Comparison of ENCODE assay signal across 8 cellular contexts in the genomic region with DNA sequence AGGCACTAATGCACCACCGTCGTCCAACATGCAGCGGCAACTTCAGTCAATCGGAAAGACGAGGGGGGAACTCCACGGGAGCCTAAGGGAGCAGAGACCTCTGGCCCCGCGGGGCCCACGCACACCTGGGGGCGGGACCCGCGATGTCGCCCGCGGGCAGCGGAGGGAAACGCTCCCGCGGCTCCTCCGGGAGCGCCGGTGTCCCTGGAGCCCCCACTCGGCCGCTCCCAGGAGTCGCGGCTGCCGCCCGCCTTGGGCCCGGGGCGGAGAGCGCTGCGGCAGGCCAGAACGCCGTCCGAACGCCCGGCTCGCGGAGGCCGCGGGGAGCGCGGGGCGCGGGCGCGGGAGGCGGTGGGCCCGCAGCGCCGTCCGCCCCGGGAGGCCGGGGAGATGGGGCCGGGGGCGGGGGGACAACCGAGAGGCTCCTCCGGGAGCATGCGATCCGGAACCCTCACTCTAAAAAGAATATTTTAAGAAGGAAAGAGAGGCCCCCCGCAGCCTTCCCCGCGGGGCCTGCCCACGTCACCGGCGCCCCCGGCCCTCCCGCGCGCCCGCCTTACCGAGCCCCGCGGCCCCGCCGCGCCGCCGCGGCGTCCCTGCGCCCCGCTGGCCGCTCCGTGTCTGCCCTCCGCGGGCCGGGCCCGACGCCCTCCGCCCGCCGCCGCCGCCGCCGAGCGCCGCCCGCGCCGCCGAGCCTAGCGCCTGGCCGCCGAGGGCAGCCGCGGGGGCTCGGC.
A peak's percentile ranks its signal among the peaks of the same experiment; 100 is the strongest.
DNase-seq lines count a peak whose midpoint lies in the region; TF ChIP-seq lines count a peak whose summit lies in the region.

No MANE protein-coding gene starts in this region.

- peak overlapping the region; percentile 33 for H3K27ac Mint-ChIP-seq in activated naive CD4-positive, alpha-beta T cell treated with anti-CD3 and anti-CD28 coated beads for 36 hours
- peak overlapping the region in 1 of 3 donors; percentile 52 for H3K27ac Mint-ChIP-seq in IgD-negative memory B cell
- peak overlapping the region; percentile 83 for H3K27ac Mint-ChIP-seq in activated naive CD8-positive, alpha-beta T cell

- intact Hi-C loops in activated naive CD4-positive, alpha-beta T cell treated with anti-CD3 and anti-CD28 coated beads for 36 hours (cut with micrococcal nuclease): no loop called here
- intact Hi-C loops in sigmoid colon (cut with DNase I): loop anchor here (5.0 kb wide), 1 partner anchor 161 kb away; no protein-coding TSS in a partner anchor

- H3K27me3 Mint-ChIP-seq in activated naive CD4-positive, alpha-beta T cell treated with anti-CD3 and anti-CD28 coated beads for 36 hours (ENCODE audit: low read depth): peaks cover 8% of the 10 kb centered on the region
- peaks cover 27% of the 10 kb centered on the region for H3K27me3 Mint-ChIP-seq in IgD-negative memory B cell
- peaks cover 1% of the 10 kb centered on the region for H3K27me3 Mint-ChIP-seq in activated naive CD8-positive, alpha-beta T cell

- no peak for TF ChIP-seq POLR2A in sigmoid colon (IDR thresholded peaks at IDR 0.05)

- peaks cover 38% of the 10 kb centered on the region for H3K4me1 Mint-ChIP-seq in activated naive CD4-positive, alpha-beta T cell treated with anti-CD3 and anti-CD28 coated beads for 36 hours (ENCODE audit: low read depth)
- H3K4me1 Mint-ChIP-seq in IgD-negative memory B cell: peaks cover 10 to 20% (median 14%) of the 10 kb centered on the region in 3 donors
- peaks cover 32% of the 10 kb centered on the region for H3K4me1 Mint-ChIP-seq in activated naive CD8-positive, alpha-beta T cell (ENCODE audit: low read depth)

- no peaks in the 10 kb centered on the region for H3K36me3 Mint-ChIP-seq in activated naive CD4-positive, alpha-beta T cell treated with anti-CD3 and anti-CD28 coated beads for 36 hours (ENCODE audit: low read depth)
- H3K36me3 Mint-ChIP-seq in IgD-negative memory B cell: no peaks in the 10 kb centered on the region
- H3K36me3 Mint-ChIP-seq in activated naive CD8-positive, alpha-beta T cell: no peaks in the 10 kb centered on the region

- peak overlapping the region; percentile 80 for H3K4me3 Mint-ChIP-seq in activated naive CD4-positive, alpha-beta T cell treated with anti-CD3 and anti-CD28 coated beads for 36 hours
- H3K4me3 Mint-ChIP-seq in IgD-negative memory B cell: peak overlapping the region; percentile 76 to 93 (median 86)
- H3K4me3 Mint-ChIP-seq in activated naive CD8-positive, alpha-beta T cell: peak overlapping the region; percentile 91

- DNase-seq in activated naive CD4-positive, alpha-beta T cell treated with anti-CD3 and anti-CD28 coated beads for 36 hours: peak; percentile 40
- DNase-seq in activated naive CD4-positive, alpha-beta T cell treated with Interleukin-2 at 50 U/mL for 16 hours: no peak
- DNase-seq in hepatic stellate cell (ENCODE audit: low spot score) (peak; percentile 25), sigmoid colon (no peak), putamen (ENCODE audit: low spot score) (no peak)
- no peak for DNase-seq in NK-92 treated with Interleukin-12 subunit alpha and Interleukin-12 subunit beta, amount 100 ng/mL, for 24 hours (lab: John Stamatoyannopoulos, UW)

- CTCF ChIA-PET in activated naive CD4-positive, alpha-beta T cell treated with anti-CD3 and anti-CD28 coated beads for 36 hours (lab: Charles Lee): interaction anchor here (0.7 kb wide), 1 partner anchor 52 kb away, joined by 3 read pairs; no protein-coding TSS in a partner anchor

- no peaks in the 10 kb centered on the region for H3K36me3 ChIP-seq in sigmoid colon

- peak overlapping the region; percentile 57 to 77 (median 74) for H3K27ac ChIP-seq in sigmoid colon

- H3K9me3 ChIP-seq in sigmoid colon: no peaks in the 10 kb centered on the region

- no peak for TF ChIP-seq CTCF in sigmoid colon (IDR thresholded peaks at IDR 0.05)

- peaks cover 0 to 45% (median 31%) of the 10 kb centered on the region in 4 donors for H3K4me1 ChIP-seq in sigmoid colon

- no peak for TF ChIP-seq EP300 in sigmoid colon (IDR thresholded peaks at IDR 0.05)

- H3K4me3 ChIP-seq in sigmoid colon: peak overlapping the region; percentile 43 to 69 (median 68)

- WGBS in sigmoid colon, 2 donors: 1% methylated on average over 109 of the region's 109 CpGs

- no peaks in the 10 kb centered on the region for H3K9me3 Mint-ChIP-seq in activated naive CD4-positive, alpha-beta T cell treated with anti-CD3 and anti-CD28 coated beads for 36 hours
- H3K9me3 Mint-ChIP-seq in IgD-negative memory B cell: no peaks in the 10 kb centered on the region
- H3K9me3 Mint-ChIP-seq in activated naive CD8-positive, alpha-beta T cell (ENCODE audit: low read depth): no peaks in the 10 kb centered on the region

- H3K27me3 ChIP-seq in sigmoid colon: no peaks in the 10 kb centered on the region

Comparison
In these comparisons a context has a peak if more than half of its experiments do, and no peak if none do; other contexts are left out.
1. DNase-seq: peak in activated naive CD4-positive, alpha-beta T cell treated with anti-CD3 and anti-CD28 coated beads for 36 hours (single experiment) and hepatic stellate cell (single experiment); none in activated naive CD4-positive, alpha-beta T cell treated with Interleukin-2 at 50 U/mL for 16 hours (single experiment), sigmoid colon (single experiment), NK-92 treated with Interleukin-12 subunit alpha and Interleukin-12 subunit beta, amount 100 ng/mL, for 24 hours (single experiment) and putamen (single experiment).
2. Peak in every context shown above with its lines, with median percentiles within 50 percentile points of each other: H3K4me3 Mint-ChIP-seq.